8 cellular contexts compared by ENCODE assay signal in genomic region chr10:68955786-68956532, GRCh38. TPM values are rescaled to one million over a fixed set of nuclear protein-coding genes. Genes with fewer than 3 reads are reported as not detected.
DNase-seq lines count a peak whose midpoint lies in the region; ATAC-seq and TF ChIP-seq lines count a peak whose summit lies in the region.

DDX21 (plus strand) TSS chr10:68956170; CDS start chr10:68956226, 56 bp downstream.

- H3K27ac Mint-ChIP-seq in WTC11, result peak within 1 kb of the TSS; percentile 99

- no peaks in the 10 kb centered on the region for H3K27me3 Mint-ChIP-seq in WTC11 (ENCODE audit: low read depth)

- ATAC-seq in GM18909 (IDR thresholded peaks at IDR 0.05; ENCODE audit: poor library complexity, unreplicated experiment), result peak; percentile 90
- peak; percentile 87 for ATAC-seq in HG03175 (IDR thresholded peaks at IDR 0.05; ENCODE audit: unreplicated experiment)
- ATAC-seq in WTC11, result peak; percentile 85

- TF ChIP-seq CTCF in AG09309 (IDR thresholded peaks at IDR 0.05; ENCODE audit: control insufficient read depth, insufficient read depth, low read depth, low read length, missing control alignments), result peak; percentile 60
- no peak for TF ChIP-seq CTCF in WTC11 (IDR thresholded peaks at IDR 0.05)
- TF ChIP-seq CTCF in cardiac fibroblast (IDR thresholded peaks at IDR 0.05; ENCODE audit: low read depth, low read length), result peak; percentile 52

- peak within 1 kb of the TSS; percentile 98 for H3K4me3 ChIP-seq in AG09309 (ENCODE audit: control insufficient read depth, low read depth, low read length)
- H3K4me3 ChIP-seq in cardiac fibroblast (replicated peaks in 1 of 2; ENCODE audit: low read depth in 2 of 2, low read length in 2 of 2), result peak within 1 kb of the TSS; percentile 98 to 99

- POLR2A ChIA-PET in WTC11 (lab: Charles Lee), result interaction anchor here (0.6 to 1.1 kb wide), 3 partner anchors 55 to 424 kb away, joined by 3 read pairs; partner anchors contain the start of gene DDX50

- peaks cover 3% of the 10 kb centered on the region; the same call in 1 of the 2 replicates for H3K9me3 Mint-ChIP-seq in WTC11

- DNase-seq in AG09309 (ENCODE audit: low read depth), result peak; percentile 58
- DNase-seq in NCI-H2227 treated with DMSO at 0.1 percent for 48 hours (lab: John Stamatoyannopoulos, UW), result peak; percentile 96
- peak; percentile 75 for DNase-seq in WTC11 (ENCODE audit: low spot score)
- peak; percentile 93 to 94 for DNase-seq in cardiac fibroblast (ENCODE audit: low read depth in 2 of 2)
- DNase-seq in inferior parietal cortex (ENCODE audit: extremely low spot score), result peak; percentile 98
- DNase-seq in stimulated activated CD4-positive, alpha-beta T cell treated with anti-CD3 and anti-CD28 coated beads, Interleukin-12 subunit alpha, Interleukin-12 subunit beta, amount 100 ng/mL, for 24 hours (ENCODE audit: low read depth in 2 of 2), result peak; percentile 84 to 85

- peaks cover 9% of the 10 kb centered on the region for H3K4me1 Mint-ChIP-seq in WTC11

- H3K36me3 Mint-ChIP-seq in WTC11, result peaks cover 20% of the 10 kb centered on the region

- CTCF ChIA-PET in WTC11 (lab: Charles Lee), result interaction anchor here (0.9 to 2.0 kb wide), 11 partner anchors 14 to 549 kb away, joined by 3 to 7 read pairs (median 3); partner anchors contain the start of genes RUFY2 and STOX1

- peak within 1 kb of the TSS; percentile 99 for H3K4me3 Mint-ChIP-seq in WTC11

TF ChIP-seq in WTC11, 78 proteins besides CTCF, POLR2A, EP300 and RAD21 (continues in another document):
- TF ChIP-seq E2F5 (CRISPR knock-in tag; IDR thresholded peaks at IDR 0.05) (no peak), NFYB (CRISPR knock-in tag; conservative IDR thresholded peaks at IDR 0.05; ENCODE audit: low read depth) (no peak), FOXP1 (CRISPR knock-in tag; IDR thresholded peaks at IDR 0.05; ENCODE audit: borderline replicate concordance) (peak; percentile 24; the same call in 1 of the 2 replicates), ZNF532 (CRISPR knock-in tag; IDR thresholded peaks at IDR 0.05; ENCODE audit: borderline replicate concordance) (no peak), USF1 (CRISPR knock-in tag; IDR thresholded peaks at IDR 0.05) (no peak), ZNF512 (CRISPR knock-in tag; IDR thresholded peaks at IDR 0.05; ENCODE audit: borderline replicate concordance) (no peak), ELF4 (CRISPR knock-in tag; IDR thresholded peaks at IDR 0.05; ENCODE audit: low read depth) (no peak), HMGA2 (CRISPR knock-in tag; IDR thresholded peaks at IDR 0.05) (no peak), STAT6 (CRISPR knock-in tag; conservative IDR thresholded peaks at IDR 0.05; ENCODE audit: low read depth) (no peak), GTF2I (CRISPR knock-in tag; conservative IDR thresholded peaks at IDR 0.05) (no peak), TEAD4 (CRISPR knock-in tag; IDR thresholded peaks at IDR 0.05) (no peak), ZNF416 (CRISPR knock-in tag; IDR thresholded peaks at IDR 0.05) (no peak), TCF7 (CRISPR knock-in tag; IDR thresholded peaks at IDR 0.05; ENCODE audit: low read depth) (no peak), IRF1 (CRISPR knock-in tag; IDR thresholded peaks at IDR 0.05) (0 out of 2 replicates have a peak, but pooled peaks have one; percentile 51), CDX4 (CRISPR knock-in tag; IDR thresholded peaks at IDR 0.05; ENCODE audit: borderline replicate concordance) (no peak), PRRX2 (CRISPR knock-in tag; IDR thresholded peaks at IDR 0.05) (no peak), NR1H2 (CRISPR knock-in tag; IDR thresholded peaks at IDR 0.05) (no peak), JAZF1 (CRISPR knock-in tag; IDR thresholded peaks at IDR 0.05) (no peak)

RNA-seq across cellular contexts. Expression of gene DDX21, which starts in this region (rescaled TPM):
- total RNA-seq in WTC11 (2021), result 116 to 194 TPM (median 119 TPM) in 3 replicates

Comparison
In these comparisons a context has a peak if more than half of its experiments do, and no peak if none do; other contexts are left out.
1. Peak in every context shown above with its lines: DNase-seq, ATAC-seq and H3K4me3 ChIP-seq.